ENCODE assay signal across 1 cellular context in genomic region chr13:35857769-35858168, GRCh38.
TF ChIP-seq lines count a peak whose summit lies in the region.

No MANE protein-coding gene starts in this region.

TF ChIP-seq in H1, 55 proteins besides CTCF, POLR2A, EP300 and RAD21:
- TF ChIP-seq KDM5A (IDR thresholded peaks at IDR 0.05; ENCODE audit: low read length) (no peak), RXRA (IDR thresholded peaks at IDR 0.05; ENCODE audit: insufficient read depth, low read depth, low read length) (no peak), SIRT6 (IDR thresholded peaks at IDR 0.05; ENCODE audit: low read length) (no peak), KDM4A (IDR thresholded peaks at IDR 0.05; ENCODE audit: low read depth, low read length, severe bottlenecking) (no peak), TAF7 (optimal IDR thresholded peaks at IDR 0.05; ENCODE audit: borderline replicate concordance, low read depth, low read length) (peak; percentile 67), TAF1 (IDR thresholded peaks at IDR 0.05; ENCODE audit: low read depth, low read length) (peak; percentile 39; the same call in 1 of the 2 replicates), KDM1A (IDR thresholded peaks at IDR 0.05; ENCODE audit: borderline replicate concordance, low read length) (no peak), ASH2L (IDR thresholded peaks at IDR 0.05; ENCODE audit: low read length) (peak; percentile 85), POLR2AphosphoS5 (IDR thresholded peaks at IDR 0.05; ENCODE audit: low read depth, low read length) (peak; percentile 62; the same call in 1 of the 2 replicates), TBP (IDR thresholded peaks at IDR 0.05; ENCODE audit: low read depth, low read length) (peak; percentile 64), HDAC2 (IDR thresholded peaks at IDR 0.05; ENCODE audit: borderline replicate concordance in 1 of 2, low read depth in 2 of 2, low read length in 2 of 2) (peak in 1 of 2 experiments; percentile 82; a peak in 1 of 4 replicates), USF2 (IDR thresholded peaks at IDR 0.05; ENCODE audit: low read length) (no peak), SIN3A (conservative IDR thresholded peaks at IDR 0.05 in 1 of 2, IDR thresholded peaks at IDR 0.05 in 1 of 2; ENCODE audit: low read depth in 1 of 2, low read length in 2 of 2) (0 out of 4 replicates have a peak, but pooled peaks have one; percentile 26 to 38), SP2 (IDR thresholded peaks at IDR 0.05; ENCODE audit: low read length) (no peak), CREB1 (IDR thresholded peaks at IDR 0.05) (no peak), SUZ12 (IDR thresholded peaks at IDR 0.05; ENCODE audit: low read length) (no peak), ATF2 (IDR thresholded peaks at IDR 0.05; ENCODE audit: low read length) (peak; percentile 27; the same call in 1 of the 2 replicates), RNF2 (IDR thresholded peaks at IDR 0.05; ENCODE audit: borderline replicate concordance, low read depth, low read length, missing control alignments, poor library complexity, severe bottlenecking) (no peak), SAP30 (IDR thresholded peaks at IDR 0.05; ENCODE audit: insufficient read depth, insufficient replicate concordance, low read length) (no peak), GABPA (IDR thresholded peaks at IDR 0.05; ENCODE audit: borderline replicate concordance, insufficient read depth, low read length) (no peak), JUND (IDR thresholded peaks at IDR 0.05; ENCODE audit: low read length) (no peak; the same call in 1 of the 2 replicates), SP1 (IDR thresholded peaks at IDR 0.05; ENCODE audit: low read depth, low read length) (peak; percentile 85), NRF1 (IDR thresholded peaks at IDR 0.05; ENCODE audit: low read depth, low read length) (no peak), BCL11A (IDR thresholded peaks at IDR 0.05; ENCODE audit: low read depth in 2 of 2, low read length in 2 of 2) (no peak), YY1 (IDR thresholded peaks at IDR 0.05; ENCODE audit: low read depth, low read length) (peak; percentile 63), CHD7 (IDR thresholded peaks at IDR 0.05; ENCODE audit: insufficient replicate concordance, low read length) (peak; percentile 94), JUN (IDR thresholded peaks at IDR 0.05; ENCODE audit: low read depth, low read length) (no peak), GTF2F1 (IDR thresholded peaks at IDR 0.05; ENCODE audit: borderline replicate concordance, low read depth, low read length) (no peak), TEAD4 (IDR thresholded peaks at IDR 0.05; ENCODE audit: low read depth, low read length) (peak; percentile 99), ATF3 (IDR thresholded peaks at IDR 0.05; ENCODE audit: insufficient read depth, low read depth, low read length) (no peak), EGR1 (IDR thresholded peaks at IDR 0.05; ENCODE audit: borderline replicate concordance, low read depth, low read length) (peak; percentile 30; the same call in 1 of the 2 replicates), TCF12 (IDR thresholded peaks at IDR 0.05; ENCODE audit: low read depth, low read length) (no peak), SRF (IDR thresholded peaks at IDR 0.05; ENCODE audit: low read depth, low read length) (no peak), BACH1 (IDR thresholded peaks at IDR 0.05; ENCODE audit: low read length) (no peak), RFX5 (IDR thresholded peaks at IDR 0.05; ENCODE audit: borderline replicate concordance, low read depth, low read length) (no peak)
- TF ChIP-seq, protein P1, sequence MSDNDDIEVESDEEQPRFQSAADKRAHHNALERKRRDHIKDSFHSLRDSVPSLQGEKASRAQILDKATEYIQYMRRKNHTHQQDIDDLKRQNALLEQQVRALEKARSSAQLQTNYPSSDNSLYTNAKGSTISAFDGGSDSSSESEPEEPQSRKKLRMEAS (IDR thresholded peaks at IDR 0.05), result peak; percentile 32; the same call in 1 of the 2 replicates
